Comparison of ENCODE assay signal across 8 cellular contexts in the genomic region with DNA sequence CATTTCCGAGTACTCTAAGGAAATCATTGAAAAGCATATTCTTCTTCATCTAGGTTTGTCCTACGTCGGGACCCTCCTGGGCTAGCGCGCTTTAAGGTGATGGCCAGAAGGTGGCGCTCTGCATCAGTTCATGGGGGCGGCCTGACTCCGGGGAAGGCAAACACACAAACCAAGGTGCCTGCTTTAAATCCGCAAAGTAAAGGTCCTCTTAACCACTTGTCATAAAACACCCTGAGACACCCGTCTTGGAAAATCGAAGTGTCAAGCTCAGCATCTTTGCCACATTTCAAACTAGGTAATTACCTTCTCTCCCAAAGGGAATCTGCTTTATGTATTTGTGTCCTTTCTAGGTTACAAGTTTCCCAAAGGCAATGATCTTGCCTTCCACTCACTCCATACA. TPM values are rescaled to one million over a fixed set of nuclear protein-coding genes. Genes with fewer than 3 reads are reported as not detected.
A peak's percentile ranks its signal among the peaks of the same experiment; 100 is the strongest.
DNase-seq lines count a peak whose midpoint lies in the region; ATAC-seq, FAIRE-seq and TF ChIP-seq lines count a peak whose summit lies in the region.

No MANE protein-coding gene starts in this region.

- H2BK12ac ChIP-seq in H1 (ENCODE audit: low read depth, low read length) = no peak overlapping the region

- H3K23ac ChIP-seq in H1 (ENCODE audit: insufficient read length) = no peak overlapping the region

- H3K4me1 ChIP-seq in H1 (replicated peaks in 1 of 4; ENCODE audit: control insufficient read depth in 3 of 4, insufficient read depth in 4 of 4, low read length in 3 of 4) (peaks cover 0 to 4% (median under 1%) of the 10 kb centered on the region in 4 experiments; a peak in 2 of 7 replicates), mucosa of descending colon (ENCODE audit: low read depth) (no peaks in the 10 kb centered on the region)

- no peak overlapping the region for H3K18ac ChIP-seq in H1 (ENCODE audit: extremely low read depth, low read length)

- H4K5ac ChIP-seq in H1 (ENCODE audit: insufficient read length, low read depth, low read length) = no peak overlapping the region

- no peak overlapping the region for H2BK20ac ChIP-seq in H1 (ENCODE audit: low read length)

- H3K79me2 ChIP-seq in H1 (ENCODE audit: control insufficient read depth in 1 of 2, insufficient read depth in 2 of 2, low read length in 2 of 2) = no peaks in the 10 kb centered on the region

- no peak overlapping the region for H3K9ac ChIP-seq in H1 (replicated peaks in 1 of 4; ENCODE audit: extremely low read depth in 1 of 4, low read depth in 3 of 4, low read length in 3 of 4)

- H3K4ac ChIP-seq in H1 (replicated peaks; ENCODE audit: insufficient read length, low read depth, low read length) = no peak overlapping the region

- no peak overlapping the region for H3K27ac ChIP-seq in H1 (ENCODE audit: low read depth, low read length)

- H3K36me3 ChIP-seq in H1 (ENCODE audit: control insufficient read depth in 2 of 4, insufficient read depth in 4 of 4, low read length in 3 of 4) (no peaks in the 10 kb centered on the region), mucosa of descending colon (ENCODE audit: low read depth) (no peaks in the 10 kb centered on the region)

- peak; percentile 52 for FAIRE-seq in H1 (lab: Jason Lieb, UNC)

- intact Hi-C loops in mucosa of descending colon (cut with DNase I, micrococcal nuclease) = loop anchor here in 1 of 2 donors (10.0 kb wide), 1 partner anchor 117 kb away; no protein-coding TSS in a partner anchor

- no peak overlapping the region for H3K4me2 ChIP-seq in H1 (ENCODE audit: insufficient read depth in 1 of 2, low read depth in 2 of 2, low read length in 2 of 2)

- no peaks in the 10 kb centered on the region for H3K23me2 ChIP-seq in H1 (ENCODE audit: low read depth, low read length)

- H3K27me3 ChIP-seq in H1 (replicated peaks in 1 of 4; ENCODE audit: control insufficient read depth in 3 of 4, extremely low read depth in 1 of 4, insufficient read depth in 3 of 4, low read length in 3 of 4) = peaks cover 0 to 3% (median 0%) of the 10 kb centered on the region in 4 experiments; a peak in 1 of 7 replicates

- H3K79me1 ChIP-seq in H1 (ENCODE audit: low read depth, low read length) = no peaks in the 10 kb centered on the region

- no peak overlapping the region for H3K14ac ChIP-seq in H1 (ENCODE audit: insufficient read length)

- no peaks in the 10 kb centered on the region for H4K20me1 ChIP-seq in H1 (replicated peaks in 1 of 2; ENCODE audit: control insufficient read depth in 1 of 2, insufficient read depth in 2 of 2, low read length in 2 of 2)

- DNase-seq in NCI-H2081 (lab: John Stamatoyannopoulos, UW) (peak; percentile 64 to 73), NCI-H2081 treated with DMSO at 0.1 percent for 48 hours (lab: John Stamatoyannopoulos, UW) (no peak), HK-2 (ENCODE audit: unreplicated experiment) (peak; percentile 52), NCI-H82 (lab: John Stamatoyannopoulos, UW) (peak; percentile 88), H1 (ENCODE audit: low read depth in 1 of 2, low spot score in 2 of 2) (peak; percentile 59 to 92), mucosa of descending colon (peak; percentile 69 to 79 (median 77))
- DNase-seq in activated CD8-positive, alpha-beta memory T cell treated with anti-CD3 and anti-CD28 coated beads for 1 hour (ENCODE audit: extremely low read depth in 1 of 2, low read depth in 1 of 2) = peak; percentile 48 to 62
- peak; percentile 47 to 69 for DNase-seq in stimulated activated CD8-positive, alpha-beta memory T cell treated with anti-CD3 and anti-CD28 coated beads, Interleukin-4, amount 100 ng/mL, for 4 hours (ENCODE audit: low read depth in 2 of 2, low spot score in 1 of 2)

- no peak overlapping the region for H4K91ac ChIP-seq in H1 (replicated peaks; ENCODE audit: insufficient read length, low read length)

- TF ChIP-seq RAD21 in H1 (IDR thresholded peaks at IDR 0.05 in 1 of 2, conservative IDR thresholded peaks at IDR 0.05 in 1 of 2; ENCODE audit: low read depth in 2 of 2, low read length in 2 of 2) = peak; percentile 98

- no peak overlapping the region for H4K8ac ChIP-seq in H1 (ENCODE audit: extremely low read depth, insufficient read depth, low read length)

- ATAC-seq in mucosa of descending colon = peak; percentile 83

- no peak overlapping the region for H3K56ac ChIP-seq in H1 (replicated peaks; ENCODE audit: insufficient read length, low read depth, low read length)

- H3K9me3 ChIP-seq in H1 (ENCODE audit: insufficient read depth in 2 of 2, low read depth in 1 of 2, low read length in 1 of 2) (no peaks in the 10 kb centered on the region), mucosa of descending colon (no peaks in the 10 kb centered on the region)

- 19% methylated on average over 11 of the region's 11 CpGs; no CpG with 5 or more reads in 1 of the 2 experiments for WGBS in H1 (ENCODE audit: extremely low coverage in 1 of 2, insufficient coverage in 1 of 2, insufficient read length in 1 of 2, insufficient replicate concordance in 2 of 2, low coverage in 1 of 2, low lambda C conversion rate in 2 of 2, missing lambda C conversion rate in 1 of 2), 2 experiments

- H3K4me3 ChIP-seq in H1 (ENCODE audit: extremely low read depth in 1 of 4, insufficient read depth in 2 of 4, low read depth in 3 of 4, low read length in 4 of 4) (no peak overlapping the region), mucosa of descending colon (no peak overlapping the region)

- no peak overlapping the region for H2AFZ ChIP-seq in H1 (ENCODE audit: low read length)

- TF ChIP-seq EP300 in H1 (IDR thresholded peaks at IDR 0.05; ENCODE audit: borderline replicate concordance in 1 of 2, low read depth in 2 of 2, low read length in 2 of 2) = no peak

- no peak for TF ChIP-seq POLR2A in H1 (IDR thresholded peaks at IDR 0.05; ENCODE audit: control extremely low read depth in 1 of 2, low read depth in 2 of 2, low read length in 2 of 2)

- POLR2A ChIA-PET in H1 (lab: Charles Lee; ENCODE audit: partially characterized antibody) = interaction anchor here (1.0 kb wide), 1 partner anchor 10 kb away, joined by 3 read pairs; no protein-coding TSS in a partner anchor

- H2BK15ac ChIP-seq in H1 (ENCODE audit: low read length) = no peak overlapping the region

- CTCF ChIA-PET in H1 (lab: Charles Lee; ENCODE audit: partially characterized antibody) = interaction anchor here (0.7 to 21.3 kb wide), 37 partner anchors 9 to 1082 kb away, joined by 3 to 326 read pairs (median 4); no protein-coding TSS in a partner anchor

- no peak overlapping the region for H2BK120ac ChIP-seq in H1 (replicated peaks; ENCODE audit: low read depth, low read length)

- TF ChIP-seq CTCF in H1 (IDR thresholded peaks at IDR 0.05; ENCODE audit: control extremely low read depth in 1 of 3, insufficient read depth in 1 of 3, low read depth in 1 of 3, low read length in 3 of 3) (peak; percentile 91 to 96 (median 91)), mucosa of descending colon (IDR thresholded peaks at IDR 0.05) (peak; percentile 48)

- H2BK5ac ChIP-seq in H1 (ENCODE audit: low read depth, low read length) = no peak overlapping the region

- H2AK5ac ChIP-seq in H1 (ENCODE audit: low read depth, low read length) = no peak overlapping the region

TF ChIP-seq in H1, 55 proteins besides CTCF, POLR2A, EP300 and RAD21:
- TF ChIP-seq SIN3A (conservative IDR thresholded peaks at IDR 0.05 in 1 of 2, IDR thresholded peaks at IDR 0.05 in 1 of 2; ENCODE audit: low read depth in 1 of 2, low read length in 2 of 2) = no peak
- TF ChIP-seq KDM1A (IDR thresholded peaks at IDR 0.05; ENCODE audit: borderline replicate concordance, low read length) = no peak
- TF ChIP-seq YY1 (IDR thresholded peaks at IDR 0.05; ENCODE audit: low read depth, low read length) = 0 out of 2 replicates have a peak, but pooled peaks have one; percentile 45

RNA-seq across cellular contexts. Expression of a gene that starts 34.0 kb away (rescaled TPM):
- total RNA-seq in H1 (2021; fragmentation: NEBNext Ultra II Directional; extraction: Animal tissue kit (Norgen Biotek cat#: 25700)) = 2.0 and 2.7 TPM in 2 replicates
- polyA plus RNA-seq in H1 (2011; rRNA removed) = 1.2 and 1.6 TPM in 2 replicates
- 2.2 TPM for polyA plus RNA-seq in H1 (2011; cell fraction: cytosol; rRNA removed)
- 0.98 TPM for polyA plus RNA-seq in H1 (2011; cell fraction: nucleus; rRNA removed)
- polyA plus RNA-seq in H1 (2012, experiment 1 of 2) = 0.70 to 1.3 TPM (median 1.1 TPM) in 4 replicates
- 0.70 TPM for polyA plus RNA-seq in H1 (2012, experiment 2 of 2)
- 0.53 TPM for polyA plus RNA-seq in H1 (2013, experiment 1 of 2)
- polyA plus RNA-seq in H1 (2013, experiment 2 of 2) = 0.44 TPM
- polyA minus RNA-seq in H1 (2011; rRNA and poly(A)+ RNA removed) = 0.20 and 0.98 TPM in 2 replicates
- 0.95 TPM for polyA minus RNA-seq in H1 (2011; cell fraction: cytosol; rRNA and poly(A)+ RNA removed)
- 3.5 TPM for polyA minus RNA-seq in H1 (2011; cell fraction: nucleus; rRNA and poly(A)+ RNA removed)
- 10 to 100 TPM in 1 of 3 donors, 1 to 10 TPM in 2; 7.5 to 12.1 (median 9.7) TPM for total RNA-seq in mucosa of descending colon
